ENCODE assay signal across 11 cellular contexts in genomic region chr2:159228006-159228655, GRCh38. TPM values are rescaled to one million over a fixed set of nuclear protein-coding genes. Genes with fewer than 3 reads are reported as not detected.
DNase-seq lines count a peak whose midpoint lies in the region; ATAC-seq and TF ChIP-seq lines count a peak whose summit lies in the region.
"Had no signal": no experiment of that assay in that cellular context is flagged by ENCODE, and none has a peak within 500 bp of the region (broad histone marks: within the 10 kb centered on the region; RNA-seq: fewer than 3 reads in every experiment).

No MANE protein-coding gene starts in this region.

- no peak for TF ChIP-seq CTCF in psoas muscle (IDR thresholded peaks at IDR 0.05)

- intact Hi-C loops in psoas muscle (cut with DNase I), result no loop called here

- H3K4me3 ChIP-seq in psoas muscle, result no peak overlapping the region

- DNase-seq in EH (ENCODE audit: low read depth) (peak; percentile 95), NCI-H526 treated with DMSO at 0.1 percent for 48 hours (lab: John Stamatoyannopoulos, UW) (peak; percentile 74), epidermal melanocyte (ENCODE audit: insufficient read length, low spot score) (peak; percentile 94), psoas muscle (no peak), NCI-H2107 (lab: John Stamatoyannopoulos, UW) (no peak)
- DNase-seq: left cardiac atrium, NCI-H510A had no signal

- H3K4me1 ChIP-seq in psoas muscle, result peaks cover 9% of the 10 kb centered on the region

- peaks cover 2 to 29% of the 10 kb centered on the region in 2 donors for H3K36me3 ChIP-seq in psoas muscle (ENCODE audit: insufficient read depth in 1 of 2, low read depth in 1 of 2)

- H3K27ac ChIP-seq in psoas muscle, result no peak overlapping the region

- no peaks in the 10 kb centered on the region for H3K9me3 ChIP-seq in psoas muscle

- no peaks in the 10 kb centered on the region for H3K27me3 ChIP-seq in psoas muscle (ENCODE audit: insufficient read depth in 3 of 3, low read length in 2 of 3)

- ATAC-seq in psoas muscle (peak; percentile 32 to 46 (median 36)), HG03342 (IDR thresholded peaks at IDR 0.05; ENCODE audit: unreplicated experiment) (no peak), GM21786 (IDR thresholded peaks at IDR 0.05; ENCODE audit: unreplicated experiment) (no peak), HG02973 (IDR thresholded peaks at IDR 0.05; ENCODE audit: unreplicated experiment) (no peak)
- ATAC-seq: activated CD4-positive, CD25-positive, alpha-beta regulatory T cell treated with anti-CD3 and anti-CD28 coated beads, Interleukin-2, amount 50 U/mL, for 24 hours had no signal

- WGBS in psoas muscle, 3 donors, result 43 to 65% (median 46%) methylated on average over 14 of the region's 14 CpGs

RNA-seq across cellular contexts. Expression of gene WDSUB1, which starts 58.4 kb away (rescaled TPM):
- total RNA-seq in psoas muscle, result 1 to 10 TPM; 3.5 to 4.9 (median 4.3) TPM
- polyA plus RNA-seq in psoas muscle, result 1 to 10 TPM; 4.2 to 4.6 (median 4.4) TPM

Comparison
In these comparisons a context has a peak if more than half of its experiments do, and no peak if none do; other contexts are left out.
1. DNase-seq: peak in EH (single experiment), NCI-H526 treated with DMSO at 0.1 percent for 48 hours (single experiment) and epidermal melanocyte (single experiment); none in psoas muscle (0 of 2) and NCI-H2107 (single experiment).
2. ATAC-seq: peak in psoas muscle (4 of 4); none in HG03342 (single experiment), GM21786 (single experiment) and HG02973 (single experiment).